ENCODE assay signal across 8 cellular contexts in the genomic region with DNA sequence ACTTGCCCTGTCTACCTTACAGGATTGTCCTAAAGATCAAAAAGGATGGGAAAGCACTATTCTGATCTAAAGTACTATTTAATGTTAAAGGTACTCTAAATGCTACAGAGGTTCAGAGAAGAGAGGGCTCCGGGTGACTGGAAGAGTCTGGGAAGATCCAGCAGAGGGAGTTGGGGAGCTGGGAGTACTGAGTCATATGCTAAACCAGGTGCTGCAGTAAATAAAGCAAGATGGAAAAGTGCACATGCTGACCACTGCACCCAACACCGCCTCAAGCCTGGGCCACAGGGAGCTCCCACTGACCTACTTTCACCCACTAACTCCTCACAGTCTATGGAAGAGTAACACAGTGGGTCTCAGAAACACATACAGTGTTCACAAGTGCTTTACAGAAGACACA. TPM values are rescaled to one million over a fixed set of nuclear protein-coding genes. Genes with fewer than 3 reads are reported as not detected.
A peak's percentile ranks its signal among the peaks of the same experiment; 100 is the strongest.
DNase-seq lines count a peak whose midpoint lies in the region; ATAC-seq, FAIRE-seq and TF ChIP-seq lines count a peak whose summit lies in the region.

No MANE protein-coding gene starts in this region.

- peak overlapping the region; percentile 32 for H2AFZ ChIP-seq in neural progenitor cell (replicated peaks)

- H3K27me3 Mint-ChIP-seq in neural progenitor cell (ENCODE audit: insufficient read depth, low read depth), result peaks cover 10% of the 10 kb centered on the region

- no peaks in the 10 kb centered on the region for H3K79me2 ChIP-seq in neural progenitor cell (ENCODE audit: low read depth)

- H3K27me3 ChIP-seq in bronchial epithelial cell (ENCODE audit: control insufficient read depth, insufficient read depth, low read length), result no peaks in the 10 kb centered on the region
- H3K27me3 ChIP-seq in neural progenitor cell, result no peaks in the 10 kb centered on the region

- ATAC-seq in HG02610 (IDR thresholded peaks at IDR 0.05; ENCODE audit: unreplicated experiment), result no peak

- no peak overlapping the region for H3K4me2 ChIP-seq in neural progenitor cell

- H3K4me3 Mint-ChIP-seq in neural progenitor cell, result no peak overlapping the region

- no peaks in the 10 kb centered on the region for H3K4me1 Mint-ChIP-seq in neural progenitor cell

- FAIRE-seq in bronchial epithelial cell (lab: Jason Lieb, UNC), result no peak

- H3K27ac ChIP-seq in neural progenitor cell, result no peak overlapping the region

- H3F3A ChIP-seq in neural progenitor cell (ENCODE audit: low read depth), result no peaks in the 10 kb centered on the region

- H3K4me1 ChIP-seq in neural progenitor cell, result no peaks in the 10 kb centered on the region

- H3K36me3 ChIP-seq in bronchial epithelial cell (ENCODE audit: control insufficient read depth, insufficient read depth, low read length) (no peaks in the 10 kb centered on the region), neural progenitor cell (no peaks in the 10 kb centered on the region)

- H3K9me3 Mint-ChIP-seq in neural progenitor cell, result no peaks in the 10 kb centered on the region

- H3K9me3 ChIP-seq in neural progenitor cell (ENCODE audit: low read depth), result no peaks in the 10 kb centered on the region

- TF ChIP-seq CTCF in LNCAP (IDR thresholded peaks at IDR 0.05) (peak; percentile 70), bronchial epithelial cell (IDR thresholded peaks at IDR 0.05; ENCODE audit: insufficient read depth, low read length, severe bottlenecking) (peak; percentile 57), neural progenitor cell (IDR thresholded peaks at IDR 0.05) (peak; percentile 63)

- H3K27ac Mint-ChIP-seq in neural progenitor cell, result no peak overlapping the region

- no peaks in the 10 kb centered on the region for H4K20me1 ChIP-seq in neural progenitor cell (ENCODE audit: low read depth)

- H3K4me3 ChIP-seq in bronchial epithelial cell (ENCODE audit: low read depth, low read length) (no peak overlapping the region), neural progenitor cell (no peak overlapping the region)

- no peaks in the 10 kb centered on the region for H3K36me3 Mint-ChIP-seq in neural progenitor cell

- DNase-seq in ELF-1 (ENCODE audit: low read depth, low spot score), result peak; percentile 52
- DNase-seq in bronchial epithelial cell (ENCODE audit: low read depth), result peak; percentile 47
- peak; percentile 65 for DNase-seq in neural progenitor cell (ENCODE audit: low spot score)
- DNase-seq in stimulated activated naive CD4-positive, alpha-beta T cell (lab: John Stamatoyannopoulos, UW), result no peak
- DNase-seq in activated CD4-positive, alpha-beta T cell treated with anti-CD3 and anti-CD28 coated beads for 48 hours, result no peak
- DNase-seq in stimulated activated CD4-positive, alpha-beta T cell treated with anti-CD3 and anti-CD28 coated beads, Interleukin-4, amount 100 ng/mL, for 24 hours, result no peak

- no peak overlapping the region for H3K9ac ChIP-seq in neural progenitor cell

RNA-seq across cellular contexts. Expression of a gene that starts 49.3 kb away (rescaled TPM):
- total RNA-seq in bronchial epithelial cell (not detected in 2 replicates), neural progenitor cell (ENCODE audit: low replicate concordance) (not detected in 2 replicates)

Comparison
In these comparisons a context has a peak if more than half of its experiments do, and no peak if none do; other contexts are left out.
1. DNase-seq: peak in ELF-1 (single experiment), bronchial epithelial cell (single experiment) and neural progenitor cell (single experiment); none in stimulated activated naive CD4-positive, alpha-beta T cell (0 of 6), activated CD4-positive, alpha-beta T cell treated with anti-CD3 and anti-CD28 coated beads for 48 hours (single experiment) and stimulated activated CD4-positive, alpha-beta T cell treated with anti-CD3 and anti-CD28 coated beads, Interleukin-4, amount 100 ng/mL, for 24 hours (single experiment).
2. Peak in every context shown above with its lines, with median percentiles within 50 percentile points of each other: CTCF ChIP-seq.